1 cellular context compared by ENCODE assay signal in the genomic region with DNA sequence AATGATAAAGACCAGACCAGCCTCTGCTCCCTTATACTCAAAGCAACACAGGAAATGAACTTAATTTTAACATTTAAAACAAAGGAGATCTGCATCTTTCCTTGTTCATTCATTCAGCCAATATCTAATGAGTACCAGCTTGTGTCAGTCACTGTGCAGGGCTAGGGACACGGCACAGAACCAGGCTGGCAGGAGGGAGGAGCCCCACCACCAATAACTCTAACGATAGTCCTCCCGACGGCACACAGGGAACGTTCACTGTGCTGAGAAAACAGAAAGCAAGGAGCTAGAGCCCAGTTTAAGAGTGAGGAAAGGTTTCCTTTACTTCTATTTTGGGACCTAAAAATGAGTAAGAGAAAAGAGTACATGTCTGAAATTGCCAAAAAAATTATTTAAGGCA.
TF ChIP-seq lines count a peak whose summit lies in the region.

No MANE protein-coding gene starts in this region.

TF ChIP-seq in GM23338, 12 proteins besides CTCF, POLR2A, EP300 and RAD21 (continued from another document):
- TF ChIP-seq STAT1 (IDR thresholded peaks at IDR 0.05; ENCODE audit: unreplicated experiment): no peak
- TF ChIP-seq ZNF331 (CRISPR knock-in tag; IDR thresholded peaks at IDR 0.05; ENCODE audit: low read depth): no peak
